In the genomic region with DNA sequence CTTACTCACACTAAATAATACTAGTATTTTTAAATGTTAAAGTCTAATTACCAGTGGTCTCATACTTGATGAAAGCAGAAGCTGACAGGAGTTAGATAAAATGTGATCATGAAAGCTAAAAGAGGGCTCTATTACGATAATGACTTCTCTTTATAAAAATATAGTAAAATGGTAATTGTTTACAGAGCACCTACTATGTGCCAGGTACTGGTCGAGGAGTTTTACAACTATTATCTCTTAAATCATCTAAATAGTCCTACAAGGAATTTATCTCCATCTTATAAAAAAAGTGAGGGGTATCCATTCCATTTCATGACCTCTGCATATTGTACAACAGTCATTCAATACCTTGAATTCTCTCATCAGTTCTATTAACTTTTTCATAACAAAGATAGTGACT, we compare ENCODE assay signal across 15 cellular contexts. TPM values are rescaled to one million over a fixed set of nuclear protein-coding genes. Genes with fewer than 3 reads are reported as not detected.
"Had no signal": no experiment of that assay in that cellular context is flagged by ENCODE, and none has a peak within 500 bp of the region (broad histone marks: within the 10 kb centered on the region; RNA-seq: fewer than 3 reads in every experiment).

No MANE protein-coding gene starts in this region.

- H3K9me3 ChIP-seq: ovary, thyroid gland had no signal

- H3K36me3 ChIP-seq: heart right ventricle, neural progenitor cell, ovary, thyroid gland had no signal

- H3K27ac Mint-ChIP-seq: neural progenitor cell; stimulated activated memory B cell treated with anti-CD40 and anti-IgM and Interleukin-4, amounts not matched to agents 10 μg/mL and 1 μg/mL and 100 μg/mL, for 72 hours had no signal

- DNase-seq: activated CD4-positive, alpha-beta T cell treated with anti-CD3 and anti-CD28 coated beads, Interleukin-2, amount 50 U/mL, for 1 hour; activated CD8-positive, alpha-beta memory T cell treated with anti-CD3 and anti-CD28 coated beads for 24 hours; aorta; cerebellar nuclear complex; effector CD8-positive, alpha-beta T cell; heart right ventricle; left cardiac atrium; midbrain; ovary; stimulated activated CD4-positive, alpha-beta T cell treated with anti-CD3 and anti-CD28 coated beads, Interleukin-2, amount 100 ng/mL, for 48 hours; T-helper 9 cell had no signal

- H3K27ac ChIP-seq: heart right ventricle, neural progenitor cell, ovary, thyroid gland had no signal

- H3K4me2 ChIP-seq: neural progenitor cell had no signal

- H3K4me1 ChIP-seq: neural progenitor cell had no signal

- H3K36me3 Mint-ChIP-seq: neural progenitor cell; stimulated activated memory B cell treated with anti-CD40 and anti-IgM and Interleukin-4, amounts not matched to agents 10 μg/mL and 1 μg/mL and 100 μg/mL, for 72 hours had no signal

- H3K9ac ChIP-seq: neural progenitor cell had no signal

- H2AFZ ChIP-seq: neural progenitor cell had no signal

- H3K27me3 ChIP-seq: heart right ventricle, neural progenitor cell, ovary, thyroid gland had no signal

- H3K9me3 Mint-ChIP-seq: stimulated activated memory B cell treated with anti-CD40 and anti-IgM and Interleukin-4, amounts not matched to agents 10 μg/mL and 1 μg/mL and 100 μg/mL, for 72 hours had no signal

- H3K4me3 Mint-ChIP-seq: neural progenitor cell; stimulated activated memory B cell treated with anti-CD40 and anti-IgM and Interleukin-4, amounts not matched to agents 10 μg/mL and 1 μg/mL and 100 μg/mL, for 72 hours had no signal

- H3K4me3 ChIP-seq: heart right ventricle, lung, neural progenitor cell, ovary, thyroid gland had no signal

- ATAC-seq: left cardiac atrium had no signal

- H3K4me1 Mint-ChIP-seq: neural progenitor cell; stimulated activated memory B cell treated with anti-CD40 and anti-IgM and Interleukin-4, amounts not matched to agents 10 μg/mL and 1 μg/mL and 100 μg/mL, for 72 hours had no signal

- H3K27me3 Mint-ChIP-seq: stimulated activated memory B cell treated with anti-CD40 and anti-IgM and Interleukin-4, amounts not matched to agents 10 μg/mL and 1 μg/mL and 100 μg/mL, for 72 hours had no signal

RNA-seq across cellular contexts. Expression of gene VIT, which starts 46.1 kb away (rescaled TPM):
- polyA plus RNA-seq: aorta had no signal
